ENCODE assay signal across 17 cellular contexts in genomic region chr17:46730026-46730425, GRCh38.
DNase-seq lines count a peak whose midpoint lies in the region; ATAC-seq, FAIRE-seq and TF ChIP-seq lines count a peak whose summit lies in the region.
"Had no signal": no experiment of that assay in that cellular context is flagged by ENCODE, and none has a peak within 500 bp of the region (broad histone marks: within the 10 kb centered on the region; RNA-seq: fewer than 3 reads in every experiment).

No MANE protein-coding gene starts in this region.

- no peak for ATAC-seq in IMR-90 (ENCODE audit: low read depth)
- ATAC-seq in foreskin keratinocyte = no peak
- ATAC-seq in pancreas = no peak
- ATAC-seq in HG02885 (IDR thresholded peaks at IDR 0.05; ENCODE audit: poor library complexity, unreplicated experiment) = no peak
- ATAC-seq: CD8-positive, alpha-beta T cell had no signal

- H3K4me1 ChIP-seq in IMR-90 (ENCODE audit: control insufficient read depth, insufficient read depth, low read length) = peaks cover 8% of the 10 kb centered on the region; the same call in 1 of the 2 replicates
- H3K4me1 ChIP-seq in foreskin keratinocyte = peaks cover 57% of the 10 kb centered on the region
- H3K4me1 ChIP-seq in pancreas = no peaks in the 10 kb centered on the region

- no peak overlapping the region for H2AK5ac ChIP-seq in IMR-90 (ENCODE audit: low read depth, low read length)

- POLR2A ChIA-PET in IMR-90 (lab: Charles Lee; ENCODE audit: unreplicated experiment) = no interaction called here

- H3K23ac ChIP-seq in IMR-90 (ENCODE audit: low read depth, low read length) = no peak overlapping the region

- H3K79me1 ChIP-seq in IMR-90 (ENCODE audit: low read depth in 1 of 2, low read length in 2 of 2) = no peaks in the 10 kb centered on the region; a peak in 1 of 4 replicates

- H2BK20ac ChIP-seq in IMR-90 (ENCODE audit: low read depth, low read length) = no peak overlapping the region

- no peak for TF ChIP-seq CTCF in IMR-90 (conservative IDR thresholded peaks at IDR 0.05; ENCODE audit: low read depth, low read length)
- TF ChIP-seq CTCF in foreskin keratinocyte (conservative IDR thresholded peaks at IDR 0.05) = no peak
- TF ChIP-seq CTCF in pancreas (IDR thresholded peaks at IDR 0.05) = no peak

- peaks cover 8% of the 10 kb centered on the region; the same call in 1 of the 2 replicates for H3K9me1 ChIP-seq in IMR-90 (ENCODE audit: insufficient read depth, low read length)

- H3K14ac ChIP-seq in IMR-90 (replicated peaks; ENCODE audit: low read depth, low read length) = no peak overlapping the region

- no CpG with 5 or more reads among the region's 2 CpGs for WGBS in IMR-90 (ENCODE audit: extremely low coverage in 2 of 2, insufficient read length in 1 of 2), 2 experiments
- WGBS in pancreas, 2 donors = 78 to 79% methylated on average over 2 of the region's 2 CpGs

- no peak overlapping the region for H4K5ac ChIP-seq in IMR-90 (ENCODE audit: low read depth, low read length)

- CTCF ChIA-PET in IMR-90 (lab: Yijun Ruan, JAX) = no interaction called here

- in situ Hi-C loops in IMR-90 (cut with MboI; ENCODE audit: low sequenced_read_pairs) = loop anchor here (25.0 kb wide), 1 partner anchor 1143 kb away; no protein-coding TSS in a partner anchor

- H3K36me3 ChIP-seq in IMR-90 (ENCODE audit: control insufficient read depth, insufficient read depth, low read length) = peaks cover 5% of the 10 kb centered on the region
- H3K36me3 ChIP-seq in pancreas = no peaks in the 10 kb centered on the region

- no peak overlapping the region for H4K91ac ChIP-seq in IMR-90 (ENCODE audit: insufficient read depth, low read depth, low read length)

- no peak overlapping the region for H3K9ac ChIP-seq in IMR-90 (ENCODE audit: low read depth, low read length)

- dilution Hi-C loops in IMR-90 (cut with HindIII; ENCODE audit: low sequenced_read_pairs, unreplicated experiment) = no loop called here

- peak; percentile 64 for FAIRE-seq in A204.1 (lab: Jason Lieb, UNC)
- FAIRE-seq in pancreas (lab: Jason Lieb, UNC) = peak; percentile 67
- FAIRE-seq: D721Med, GM12892 had no signal

- no peak overlapping the region for H3K56ac ChIP-seq in IMR-90 (ENCODE audit: extremely low read depth, insufficient read depth, low read length)

- no peak overlapping the region for H4K8ac ChIP-seq in IMR-90 (ENCODE audit: low read depth in 2 of 2, low read length in 2 of 2)

- no peaks in the 10 kb centered on the region for H4K20me1 ChIP-seq in IMR-90 (ENCODE audit: insufficient read depth, low read length)

- no peak overlapping the region for H2BK120ac ChIP-seq in IMR-90 (ENCODE audit: low read depth, low read length)

- H3K4ac ChIP-seq in IMR-90 (ENCODE audit: low read depth, low read length) = no peak overlapping the region

- TF ChIP-seq RAD21 in IMR-90 (IDR thresholded peaks at IDR 0.05; ENCODE audit: low read length) = no peak

- H3K18ac ChIP-seq in IMR-90 (ENCODE audit: low read depth, low read length) = no peak overlapping the region

- TF ChIP-seq POLR2A in IMR-90 (IDR thresholded peaks at IDR 0.05; ENCODE audit: low read depth, low read length) = no peak

- H3K9me3 ChIP-seq in IMR-90 (ENCODE audit: control insufficient read depth, insufficient read depth, low read length) (no peaks in the 10 kb centered on the region), pancreas (no peaks in the 10 kb centered on the region)

- no peak overlapping the region for H2BK15ac ChIP-seq in IMR-90 (ENCODE audit: low read depth, low read length)

- no peak overlapping the region for H2BK5ac ChIP-seq in IMR-90 (ENCODE audit: low read depth, low read length, poor library complexity, severe bottlenecking)

- no TSS peak for BruUV-seq in IMR-90 (replicated peaks; lab: Mats Ljungman, UMichigan)

- H3K4me2 ChIP-seq in IMR-90 (ENCODE audit: low read depth, low read length) = no peak overlapping the region

- H3K27ac ChIP-seq in IMR-90 (ENCODE audit: insufficient read depth, low read length) = no peak overlapping the region
- H3K27ac ChIP-seq in foreskin keratinocyte = peak overlapping the region; percentile 18
- H3K27ac ChIP-seq in pancreas = no peak overlapping the region

- no peak overlapping the region for H3K4me3 ChIP-seq in IMR-90 (ENCODE audit: insufficient read depth, low read depth, low read length)
- no peak overlapping the region for H3K4me3 ChIP-seq in pancreas

- H3K27me3 ChIP-seq in IMR-90 (ENCODE audit: control insufficient read depth, insufficient read depth, low read length) (no peaks in the 10 kb centered on the region), foreskin keratinocyte (no peaks in the 10 kb centered on the region), pancreas (no peaks in the 10 kb centered on the region)

- H2AK9ac ChIP-seq in IMR-90 (replicated peaks; ENCODE audit: low read depth, low read length, poor library complexity) = no peak overlapping the region

- intact Hi-C loops in IMR-90 (cut with micrococcal nuclease) (no loop called here), pancreas (cut with DNase I) (no loop called here)

- H2AFZ ChIP-seq in IMR-90 (replicated peaks; ENCODE audit: low read length, poor library complexity) = no peak overlapping the region

- DNase-seq in IMR-90 (no peak), foreskin keratinocyte (no peak), pancreas (no peak), NCI-H2081 treated with DMSO at 0.1 percent for 48 hours (lab: John Stamatoyannopoulos, UW) (no peak), NCI-H1105 (lab: John Stamatoyannopoulos, UW) (no peak)
- DNase-seq: CD8-positive, alpha-beta T cell; COR-L47; DMS153; DMS79 treated with DMSO at 0.1 percent for 48 hours; EL; GDM1; GOT3; H9 had no signal

TF ChIP-seq in IMR-90, 13 proteins besides CTCF, POLR2A, EP300 and RAD21:
- TF ChIP-seq USF2 (IDR thresholded peaks at IDR 0.05; ENCODE audit: low read depth, low read length) (no peak), MXI1 (IDR thresholded peaks at IDR 0.05; ENCODE audit: borderline replicate concordance, low read depth, low read length) (no peak), MAFK (IDR thresholded peaks at IDR 0.05; ENCODE audit: low read depth, low read length) (peak; percentile 70)
